Comparison of ENCODE assay signal across 26 cellular contexts in genomic region chr5:134459491-134459890, GRCh38.
"Had no signal": no experiment of that assay in that cellular context is flagged by ENCODE, and none has a peak within 500 bp of the region (broad histone marks: within the 10 kb centered on the region; RNA-seq: fewer than 3 reads in every experiment).

No MANE protein-coding gene starts in this region.

- H3K4me1 ChIP-seq: uterus had no signal

- H3K27ac Mint-ChIP-seq: activated naive CD8-positive, alpha-beta T cell; activated T-helper 2 cell treated with anti-CD3 and anti-CD28 coated beads, Interferon-gamma antibody, Interleukin-2, Interleukin-4, amounts not matched to agents 10 μg/mL and 5 μg/mL and 100 μg/mL, durations not matched to agents 14 hours and 24 hours and 36 hours; effector memory CD8-positive, alpha-beta T cell; natural killer cell; progenitor cell of endocrine pancreas; stimulated activated effector memory CD8-positive, alpha-beta T cell treated with anti-CD3 and anti-CD28 coated beads, Interleukin-12 subunit alpha, Interleukin-12 subunit beta, amount 100 ng/mL, for 72 hours; T-helper 17 cell had no signal

- H3K36me3 ChIP-seq: adrenal gland, ascending aorta, brain microvascular endothelial cell, esophagus muscularis mucosa, uterus had no signal

- ATAC-seq: activated T-cell treated with anti-CD3 and anti-CD28 coated beads, Interleukin-2, amount 50 U/mL, for 4 hours; effector memory CD8-positive, alpha-beta T cell; natural killer cell; stimulated activated effector memory CD8-positive, alpha-beta T cell treated with anti-CD3 and anti-CD28 coated beads, Interleukin-12 subunit alpha, Interleukin-12 subunit beta, amount 100 ng/mL, for 72 hours; T-helper 17 cell had no signal

- H3K27ac ChIP-seq: adrenal gland, ascending aorta, brain microvascular endothelial cell, esophagus muscularis mucosa, uterus had no signal

- H3K36me3 Mint-ChIP-seq: activated naive CD8-positive, alpha-beta T cell; natural killer cell; stimulated activated effector memory CD8-positive, alpha-beta T cell treated with anti-CD3 and anti-CD28 coated beads, Interleukin-12 subunit alpha, Interleukin-12 subunit beta, amount 100 ng/mL, for 72 hours had no signal

- H3K9me3 Mint-ChIP-seq: activated T-cell treated with anti-CD3 and anti-CD28 coated beads, Interleukin-2, amount 50 U/mL, for 4 hours; activated T-helper 2 cell treated with anti-CD3 and anti-CD28 coated beads, Interferon-gamma antibody, Interleukin-2, Interleukin-4, amounts not matched to agents 10 μg/mL and 5 μg/mL and 100 μg/mL, durations not matched to agents 14 hours and 24 hours and 36 hours; effector memory CD8-positive, alpha-beta T cell; natural killer cell; stimulated activated effector memory CD8-positive, alpha-beta T cell treated with anti-CD3 and anti-CD28 coated beads, Interleukin-12 subunit alpha, Interleukin-12 subunit beta, amount 100 ng/mL, for 72 hours had no signal

- H3K9me3 ChIP-seq: adrenal gland, ascending aorta, esophagus muscularis mucosa, testis, uterus had no signal

- H3K4me3 Mint-ChIP-seq: activated naive CD8-positive, alpha-beta T cell; activated T-cell treated with anti-CD3 and anti-CD28 coated beads, Interleukin-2, amount 50 U/mL, for 4 hours; effector memory CD8-positive, alpha-beta T cell; natural killer cell; stimulated activated effector memory CD8-positive, alpha-beta T cell treated with anti-CD3 and anti-CD28 coated beads, Interleukin-12 subunit alpha, Interleukin-12 subunit beta, amount 100 ng/mL, for 72 hours; T-helper 17 cell had no signal

- H3K27me3 Mint-ChIP-seq: activated naive CD8-positive, alpha-beta T cell; effector memory CD8-positive, alpha-beta T cell; T-helper 17 cell had no signal

- DNase-seq: activated CD4-positive, alpha-beta T cell treated with anti-CD3 and anti-CD28 coated beads for 4 hours; activated CD4-positive, alpha-beta T cell treated with anti-CD3 and anti-CD28 coated beads, Interleukin-2, amount 50 U/mL, for 48 hours; activated CD4-positive, CD25-positive, alpha-beta regulatory T cell; activated CD8-positive, alpha-beta memory T cell treated with anti-CD3 and anti-CD28 coated beads, Interleukin-2, amount 50 U/mL, for 48 hours; activated naive CD4-positive, alpha-beta T cell; activated T-cell treated with anti-CD3 and anti-CD28 coated beads, Interleukin-2, amount 50 U/mL, for 4 hours; adrenal gland; brain microvascular endothelial cell; central memory CD4-positive, alpha-beta T cell; effector memory CD8-positive, alpha-beta T cell; head of caudate nucleus; islet precursor cell; midbrain; natural killer cell; stimulated activated CD4-positive, alpha-beta T cell treated with anti-CD3 and anti-CD28 coated beads, Interleukin-2, amount 100 ng/mL, for 24 hours; T-helper 17 cell; testis; trophoblast cell; uterus had no signal

- H3K27me3 ChIP-seq: adrenal gland, ascending aorta, brain microvascular endothelial cell, esophagus muscularis mucosa, testis, uterus had no signal

- H3K4me3 ChIP-seq: adrenal gland, ascending aorta, esophagus muscularis mucosa, skin epidermis, testis, uterus had no signal
